In genomic region chr10:74255214-74255613, GRCh38 we compare ENCODE assay signal across 1 cellular context.
TF ChIP-seq lines count a peak whose summit lies in the region.

No MANE protein-coding gene starts in this region.

TF ChIP-seq in IMR-90, 13 proteins besides CTCF, POLR2A, EP300 and RAD21 (continued from another document):
- no peak for TF ChIP-seq ELK1 (IDR thresholded peaks at IDR 0.05; ENCODE audit: borderline replicate concordance, low read depth, low read length)
- TF ChIP-seq CEBPB (IDR thresholded peaks at IDR 0.05; ENCODE audit: low read depth, low read length), result no peak
- TF ChIP-seq MAFK (IDR thresholded peaks at IDR 0.05; ENCODE audit: low read depth, low read length), result no peak
